20 cellular contexts compared by ENCODE assay signal in the genomic region with DNA sequence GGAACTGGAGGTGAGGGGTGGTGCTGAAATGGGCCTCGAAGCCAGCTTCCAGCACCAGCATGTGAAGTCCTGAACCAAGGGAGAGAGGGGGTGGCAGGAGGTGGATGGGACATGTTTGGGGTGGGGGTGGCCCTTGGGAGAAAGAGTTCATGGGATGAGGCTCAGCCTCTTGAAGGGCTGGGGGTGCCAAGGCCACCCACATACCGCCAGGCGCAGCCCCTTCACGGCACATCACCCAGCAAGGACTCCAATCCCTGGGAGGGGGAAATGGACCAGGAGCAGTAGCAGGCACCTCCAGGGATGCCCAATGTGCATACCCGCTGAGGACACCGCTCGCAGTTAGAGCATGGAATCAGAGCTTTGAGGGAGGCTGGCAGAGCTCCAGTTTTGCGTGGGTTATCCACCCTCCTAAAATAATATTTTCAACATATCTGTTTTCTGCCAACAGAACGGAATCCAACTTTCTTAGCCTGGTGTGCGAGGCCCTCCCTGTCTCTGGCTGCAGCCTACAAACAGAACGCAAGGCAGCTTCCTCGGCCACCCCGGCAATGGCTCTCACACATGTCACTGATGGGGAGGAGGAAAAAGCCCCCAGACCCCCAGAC.
DNase-seq lines count a peak whose midpoint lies in the region; ATAC-seq and TF ChIP-seq lines count a peak whose summit lies in the region.
"Had no signal": no experiment of that assay in that cellular context is flagged by ENCODE, and none has a peak within 500 bp of the region (broad histone marks: within the 10 kb centered on the region; RNA-seq: fewer than 3 reads in every experiment).

No MANE protein-coding gene starts in this region.

- no peak overlapping the region for H2BK5ac ChIP-seq in H9 (ENCODE audit: insufficient read length, low read length)

- H3T11ph ChIP-seq in H9 (ENCODE audit: low read length), result no peak overlapping the region

- no peak for TF ChIP-seq CTCF in H9 (conservative IDR thresholded peaks at IDR 0.05)

- no peak overlapping the region for H4K5ac ChIP-seq in H9 (ENCODE audit: insufficient read length, low read depth, low read length)

- H3K4me1 Mint-ChIP-seq in H9 (peaks cover 19 to 28% of the 10 kb centered on the region in 2 experiments), T-cell (no peaks in the 10 kb centered on the region)
- H3K4me1 Mint-ChIP-seq: B cell, CD14-positive monocyte had no signal

- H2BK20ac ChIP-seq in H9 (ENCODE audit: low read depth, low read length, poor library complexity, severe bottlenecking), result no peak overlapping the region

- no peak for DNase-seq in H9
- DNase-seq in head of caudate nucleus, result peak in 41 of 42 donors; percentile 22 to 84 (median 53)
- peak; percentile 73 for DNase-seq in mesenteric fat pad (ENCODE audit: low spot score)
- peak; percentile 36 for DNase-seq in putamen (ENCODE audit: low spot score)
- no peak for DNase-seq in iPS-NIHi7 (ENCODE audit: extremely low spot score)
- DNase-seq in T-cell, result no peak
- DNase-seq in activated T-cell treated with anti-CD3 and anti-CD28 coated beads, Interleukin-2, amount 50 U/mL, for 1 hour, result no peak
- DNase-seq: DMS53, GDM1, NCI-H1105, NCI-H2029 treated with DMSO at 0.1 percent for 48 hours, NCI-H226, NCI-H524, NCI-H82, OCI-M1, SHP77 treated with DMSO at 0.1 percent for 48 hours had no signal

- no peak overlapping the region for H4K8ac ChIP-seq in H9 (replicated peaks; ENCODE audit: insufficient read length, low read depth, low read length)

- H3K9me3 Mint-ChIP-seq in H9 (no peaks in the 10 kb centered on the region; a peak in 2 of 5 replicates), T-cell (peaks cover 0 to 8% (median 4%) of the 10 kb centered on the region in 3 donors)

- ATAC-seq in T-cell (replicated peaks in 1 of 4), result no peak
- ATAC-seq in GM18502 (IDR thresholded peaks at IDR 0.05; ENCODE audit: poor library complexity, unreplicated experiment), result no peak

- H3K4ac ChIP-seq in H9 (ENCODE audit: low read depth, low read length), result no peak overlapping the region

- no CpG with 5 or more reads among the region's 13 CpGs for WGBS in H9 (ENCODE audit: extremely low coverage, insufficient read length, low lambda C conversion rate)

- no peak overlapping the region for H3K9ac ChIP-seq in H9 (ENCODE audit: extremely low read depth, insufficient read length, low read length)

- H2AK5ac ChIP-seq in H9 (ENCODE audit: insufficient read length, low read length), result no peak overlapping the region

- intact Hi-C loops in head of caudate nucleus (cut with DNase I), result no loop called here

- CTCF ChIA-PET in T-cell (lab: Charles Lee), result interaction anchor here in 1 of 2 donors (0.6 kb wide), 1 partner anchor 1635 kb away, joined by 4 read pairs; no protein-coding TSS in a partner anchor

- no peak overlapping the region for H2BK120ac ChIP-seq in H9 (ENCODE audit: low read depth, low read length, poor library complexity, severe bottlenecking)

- no peak overlapping the region for H3K4me3 Mint-ChIP-seq in H9
- H3K4me3 Mint-ChIP-seq in T-cell, result no peak overlapping the region
- H3K4me3 Mint-ChIP-seq: B cell, CD14-positive monocyte, IgD-negative memory B cell had no signal

- H3K56ac ChIP-seq in H9 (ENCODE audit: insufficient read length, low read depth, low read length), result no peak overlapping the region

- H4K20me1 ChIP-seq in H9 (ENCODE audit: control insufficient read depth, insufficient read depth, insufficient read length), result no peaks in the 10 kb centered on the region

- H3K27ac ChIP-seq in H9 (ENCODE audit: insufficient read length, low read depth, low read length), result no peak overlapping the region

- H3K23ac ChIP-seq in H9 (ENCODE audit: insufficient read length, low read depth, low read length), result no peak overlapping the region

- no peak overlapping the region for H2BK12ac ChIP-seq in H9 (ENCODE audit: insufficient read length, low read depth, low read length)

- H4K91ac ChIP-seq in H9 (ENCODE audit: insufficient read length, low read depth, low read length), result no peak overlapping the region

- H3K79me1 ChIP-seq in H9 (ENCODE audit: insufficient read depth, low read depth, low read length, poor library complexity, severe bottlenecking), result no peaks in the 10 kb centered on the region

- H3K36me3 Mint-ChIP-seq in H9 (ENCODE audit: insufficient read depth in 1 of 3, low read depth in 3 of 3), result peaks cover 0 to 2% (median 0%) of the 10 kb centered on the region in 3 experiments; a peak in 1 of 7 replicates
- H3K36me3 Mint-ChIP-seq in T-cell, result no peaks in the 10 kb centered on the region
- H3K36me3 Mint-ChIP-seq: CD14-positive monocyte, IgD-negative memory B cell had no signal

- H3K23me2 ChIP-seq in H9 (ENCODE audit: insufficient read length, low read depth, low read length, poor library complexity, severe bottlenecking), result no peaks in the 10 kb centered on the region

- H3K4me2 ChIP-seq in H9 (ENCODE audit: insufficient read depth, insufficient read length, low read length), result no peak overlapping the region

- H3K27me3 ChIP-seq in H9 (ENCODE audit: insufficient read depth, low read length), result no peaks in the 10 kb centered on the region

- no peaks in the 10 kb centered on the region for H3K9me3 ChIP-seq in H9 (ENCODE audit: control insufficient read depth, low read depth, low read length)

- H3K27me3 Mint-ChIP-seq in H9 (ENCODE audit: low read depth), result peaks cover 2% of the 10 kb centered on the region
- H3K27me3 Mint-ChIP-seq in T-cell, result peaks cover 10 to 12% of the 10 kb centered on the region in 2 donors
- H3K27me3 Mint-ChIP-seq: B cell had no signal

- peak overlapping the region; percentile 33 for H3K18ac ChIP-seq in H9 (ENCODE audit: insufficient read length, low read depth, low read length)

- H3K4me1 ChIP-seq in H9 (ENCODE audit: insufficient read depth, low read length), result no peaks in the 10 kb centered on the region

- H3K27ac Mint-ChIP-seq in H9 (no peak overlapping the region; a peak in 1 of 7 replicates), T-cell (no peak overlapping the region)
- H3K27ac Mint-ChIP-seq: B cell, CD14-positive monocyte, IgD-negative memory B cell had no signal

- H2BK15ac ChIP-seq in H9 (ENCODE audit: low read depth, low read length), result no peak overlapping the region

- H2AFZ ChIP-seq in H9 (ENCODE audit: low read length), result no peak overlapping the region

- H3K79me2 ChIP-seq in H9 (ENCODE audit: insufficient read depth, low read length), result no peaks in the 10 kb centered on the region

- POLR2A ChIA-PET in T-cell (lab: Charles Lee), result interaction anchor here in 1 of 2 donors (0.6 kb wide), 1 partner anchor 1362 kb away, joined by 5 read pairs; no protein-coding TSS in a partner anchor

- no peak overlapping the region for H3K14ac ChIP-seq in H9 (ENCODE audit: insufficient read depth, low read length)

Comparison
In these comparisons a context has a peak if more than half of its experiments do, and no peak if none do; other contexts are left out.
1. DNase-seq: peak in head of caudate nucleus (41 of 42), mesenteric fat pad (single experiment) and putamen (single experiment); none in H9 (single experiment), iPS-NIHi7 (single experiment), T-cell (0 of 34) and activated T-cell treated with anti-CD3 and anti-CD28 coated beads, Interleukin-2, amount 50 U/mL, for 1 hour (single experiment).